In the genomic region with DNA sequence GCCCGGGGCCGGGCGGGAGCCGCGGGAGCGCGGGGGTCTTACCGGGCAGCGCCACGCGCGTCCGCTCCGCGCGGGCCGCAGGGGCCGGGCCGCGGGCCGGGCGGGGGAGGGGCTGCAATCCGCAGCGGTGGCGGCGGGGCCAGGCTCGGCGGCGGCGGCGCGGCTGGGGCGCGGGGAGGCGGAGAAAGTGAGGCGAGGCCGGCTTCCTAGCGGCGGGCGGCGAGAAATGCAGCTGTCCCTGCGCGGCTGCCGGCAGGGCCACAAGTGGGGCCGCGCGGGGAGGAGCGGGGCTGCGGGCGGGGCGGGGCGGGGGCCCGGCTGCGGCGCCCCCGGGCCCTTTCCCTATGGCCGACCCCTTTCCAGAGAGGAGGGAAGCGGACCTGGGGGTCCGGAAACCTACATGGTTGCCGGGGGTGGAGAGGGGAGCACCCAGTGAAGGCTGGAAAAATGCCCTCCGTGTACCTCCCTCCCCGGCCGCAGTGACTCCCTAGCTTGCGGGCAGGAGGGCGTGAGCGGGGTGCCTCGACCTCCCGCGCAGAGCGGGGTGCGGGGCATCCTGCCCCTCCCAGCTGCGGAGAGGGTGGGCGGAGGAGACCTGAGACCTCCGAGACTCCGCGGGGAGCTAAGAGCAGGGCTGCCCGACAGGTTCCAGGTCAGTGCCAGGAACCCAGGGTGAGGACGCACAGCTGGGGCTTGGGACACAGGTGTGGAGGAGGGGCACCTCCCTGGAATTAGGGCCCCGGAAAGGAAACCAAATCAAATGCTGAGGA, we compare ENCODE assay signal across 8 cellular contexts. TPM values are rescaled to one million over a fixed set of nuclear protein-coding genes. Genes with fewer than 3 reads are reported as not detected.
DNase-seq lines count a peak whose midpoint lies in the region; ATAC-seq and TF ChIP-seq lines count a peak whose summit lies in the region.

Gene CUEDC1, minus strand, starts transcription at position 230 of the 770 bp plus-strand sequence. CDS start 69,848 bp downstream, outside the sequence.

- CTCF ChIA-PET in Panc1 (lab: Charles Lee): interaction anchor here (0.6 to 1.2 kb wide), 4 partner anchors 9 to 97 kb away, joined by 3 to 4 read pairs (median 4); no protein-coding TSS in a partner anchor

- WGBS in stomach, 5 donors: 0 to 3% (median 1%) methylated on average over 16 to 78 of the region's 79 CpGs

- in situ Hi-C loops in Panc1 (cut with HindIII; ENCODE audit: low pct_unique_long_range_greater_than_20kb, low sequenced_read_pairs): no loop called here

- H3K36me3 ChIP-seq in ES-I3 (ENCODE audit: insufficient read depth, low read length): no peaks in the 10 kb centered on the region
- no peaks in the 10 kb centered on the region; the same call in 1 of the 2 replicates for H3K36me3 ChIP-seq in Panc1 (ENCODE audit: control insufficient read depth, insufficient read depth, low read length)
- no peaks in the 10 kb centered on the region for H3K36me3 ChIP-seq in stomach

- H3K9ac ChIP-seq in ES-I3 (ENCODE audit: low read depth, low read length): peak within 1 kb of the TSS; percentile 85

- H3K36me3 Mint-ChIP-seq in nephron progenitor cell (ENCODE audit: low read depth): no peaks in the 10 kb centered on the region

- peaks cover 70% of the 10 kb centered on the region for H3K4me1 Mint-ChIP-seq in nephron progenitor cell

- H3K27me3 ChIP-seq in Panc1 (ENCODE audit: control insufficient read depth, insufficient read depth, low read length) (no peaks in the 10 kb centered on the region), stomach (no peaks in the 10 kb centered on the region)

- H3K9me3 ChIP-seq in ES-I3 (ENCODE audit: control insufficient read depth, insufficient read depth, low read length) (no peaks in the 10 kb centered on the region), Panc1 (ENCODE audit: control insufficient read depth, insufficient read depth, low read depth, low read length) (no peaks in the 10 kb centered on the region), stomach (no peaks in the 10 kb centered on the region)

- H3K4me1 ChIP-seq in ES-I3 (ENCODE audit: insufficient read depth, low read length) (peaks cover 47% of the 10 kb centered on the region), Panc1 (ENCODE audit: control insufficient read depth, insufficient read depth, low read length) (peaks cover 66% of the 10 kb centered on the region), stomach (peaks cover 31 to 59% (median 49%) of the 10 kb centered on the region in 4 donors)

- H3K9me3 Mint-ChIP-seq in nephron progenitor cell: no peaks in the 10 kb centered on the region

- H3K27ac Mint-ChIP-seq in nephron progenitor cell: peak within 1 kb of the TSS; percentile 90

- peak within 1 kb of the TSS; percentile 89 for H3K4me3 Mint-ChIP-seq in nephron progenitor cell

- POLR2A ChIA-PET in Panc1 (lab: Charles Lee): interaction anchor here (0.7 kb wide), 1 partner anchor 10 kb away, joined by 3 read pairs; no protein-coding TSS in a partner anchor

- intact Hi-C loops in Panc1 (cut with micrococcal nuclease; ENCODE audit: unreplicated experiment): no loop called here
- intact Hi-C loops in stomach (cut with DNase I; ENCODE audit: low total_unique reads): loop anchor here (10.0 kb wide), 1 partner anchor 61 kb away; no protein-coding TSS in a partner anchor

- peak within 1 kb of the TSS; percentile 73 to 81 for H3K4me3 ChIP-seq in Panc1 (ENCODE audit: low read depth in 2 of 2, low read length in 2 of 2)
- peak within 1 kb of the TSS; percentile 70 for H3K4me3 ChIP-seq in fibroblast of villous mesenchyme (ENCODE audit: low read depth, low read length)
- peak within 1 kb of the TSS; percentile 61 to 89 (median 76) for H3K4me3 ChIP-seq in stomach

- ATAC-seq in HG03045 (IDR thresholded peaks at IDR 0.05; ENCODE audit: unreplicated experiment): peak; percentile 62
- peak; percentile 82 for ATAC-seq in Panc1
- no peak for ATAC-seq in HG02938 (IDR thresholded peaks at IDR 0.05; ENCODE audit: unreplicated experiment)

- no TSS peak for BruUV-seq in Panc1 (replicated peaks; lab: Mats Ljungman, UMichigan)

- TF ChIP-seq CTCF in Panc1 (IDR thresholded peaks at IDR 0.05) (no peak; the same call in 1 of the 2 replicates), fibroblast of villous mesenchyme (IDR thresholded peaks at IDR 0.05; ENCODE audit: insufficient read depth, low read depth, low read length) (no peak), nephron progenitor cell (IDR thresholded peaks at IDR 0.05) (no peak), stomach (IDR thresholded peaks at IDR 0.05) (peak in 2 of 7 experiments; percentile 43 to 69)

- TF ChIP-seq EP300 in stomach (IDR thresholded peaks at IDR 0.05): no peak

- H3K27me3 Mint-ChIP-seq in nephron progenitor cell (ENCODE audit: low read depth, poor library complexity): peaks cover 19% of the 10 kb centered on the region

- DNase-seq in Panc1 (ENCODE audit: low read depth, low spot score) (no peak), fibroblast of villous mesenchyme (ENCODE audit: low read depth) (peak; percentile 52), nephron progenitor cell (peak; percentile 90), stomach (peak; percentile 84)
- peak; percentile 88 for DNase-seq in activated effector memory CD4-positive, alpha-beta T cell treated with anti-CD3 and anti-CD28 coated beads, Interleukin-2, amount 50 U/mL, for 16 hours

- TF ChIP-seq POLR2A in stomach (IDR thresholded peaks at IDR 0.05): no peak

- H3K27ac ChIP-seq in Panc1 (ENCODE audit: low read length) (peak within 1 kb of the TSS; percentile 98), stomach (peak within 1 kb of the TSS; percentile 88 to 99 (median 99))

RNA-seq across cellular contexts. Expression of gene CUEDC1, which starts in this region (rescaled TPM):
- total RNA-seq in Panc1 (2021; ENCODE audit: unreplicated experiment) (103 TPM), fibroblast of villous mesenchyme (21.6 and 22.9 TPM in 2 replicates), stomach (100 to 1,000 TPM in 1 of 5 donors, 10 to 100 TPM in 4; 10.5 to 111 (median 23.6) TPM)
- polyA plus RNA-seq in Panc1 (2012; ENCODE audit: insufficient read length): 107 TPM
- polyA plus RNA-seq in stomach: 10 to 100 TPM; 16.5 to 30.1 (median 19.8) TPM
